Comparison of ENCODE assay signal across 3 cellular contexts in genomic region chrX:54555006-54555405, GRCh38. TPM values are rescaled to one million over a fixed set of nuclear protein-coding genes. Genes with fewer than 3 reads are reported as not detected.
"Had no signal": no experiment of that assay in that cellular context is flagged by ENCODE, and none has a peak within 500 bp of the region (broad histone marks: within the 10 kb centered on the region; RNA-seq: fewer than 3 reads in every experiment).

No MANE protein-coding gene starts in this region.

RNA-seq across cellular contexts. Expression of gene FGD1, which starts 59.0 kb away (rescaled TPM):
- total RNA-seq: activated CD8-positive, alpha-beta T cell treated with anti-CD3 and anti-CD28 coated beads, Interleukin-2, amount 10 ng/mL, durations not matched to agents 7 days and 5 days; T-helper 1 cell treated with Interleukin-12 subunit alpha and Interleukin-12 subunit beta and Interleukin-4 antibody, amounts not matched to agents 30 ng/mL and 1 ng/mL, for 36 hours; T-helper 2 cell treated with Interferon-gamma antibody and Interleukin-4, amounts not matched to agents 100 ng/mL and 5 ng/mL, for 36 hours had no signal
